Comparison of ENCODE assay signal across 29 cellular contexts in the genomic region with DNA sequence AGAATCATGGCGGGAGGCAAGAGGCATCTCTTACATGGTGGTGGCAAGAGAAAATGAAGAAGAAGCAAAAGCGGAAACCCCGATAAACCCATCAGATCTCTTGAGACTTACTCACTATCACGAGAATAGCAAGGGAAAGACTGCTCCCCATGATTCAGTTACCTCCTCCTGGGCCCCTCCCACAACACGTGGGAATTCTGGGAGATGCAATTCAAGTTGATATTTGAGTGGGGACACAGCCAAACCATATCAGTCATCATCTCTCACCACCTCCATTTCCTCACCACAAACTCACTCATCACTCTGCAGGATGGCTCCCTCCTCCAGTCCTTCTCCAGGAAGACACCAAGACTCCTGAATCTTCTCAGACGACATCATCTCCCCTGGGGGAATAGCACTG. TPM values are rescaled to one million over a fixed set of nuclear protein-coding genes. Genes with fewer than 3 reads are reported as not detected.
A peak's percentile ranks its signal among the peaks of the same experiment; 100 is the strongest.
DNase-seq lines count a peak whose midpoint lies in the region; ATAC-seq and TF ChIP-seq lines count a peak whose summit lies in the region.
"Had no signal": no experiment of that assay in that cellular context is flagged by ENCODE, and none has a peak within 500 bp of the region (broad histone marks: within the 10 kb centered on the region; RNA-seq: fewer than 3 reads in every experiment).

No MANE protein-coding gene starts in this region.

- no peak for TF ChIP-seq RAD21 in IMR-90 (IDR thresholded peaks at IDR 0.05; ENCODE audit: low read length)

- no peak overlapping the region for H2BK20ac ChIP-seq in IMR-90 (ENCODE audit: low read depth, low read length)

- no peak overlapping the region for H3K4me3 ChIP-seq in IMR-90 (ENCODE audit: insufficient read depth, low read depth, low read length)
- no peak overlapping the region for H3K4me3 ChIP-seq in astrocyte of the spinal cord (ENCODE audit: low read depth, low read length)
- H3K4me3 ChIP-seq in ovary, result no peak overlapping the region
- H3K4me3 ChIP-seq: BLaER1 treated with 17β-estradiol and CSF1 and Interleukin-3, amounts not matched to agents 10 nM and 100 nM; left lung; SK-N-MC; suprapubic skin had no signal

- H2BK15ac ChIP-seq in IMR-90 (ENCODE audit: low read depth, low read length), result no peak overlapping the region

- H2BK120ac ChIP-seq in IMR-90 (ENCODE audit: low read depth, low read length), result no peak overlapping the region

- no TSS peak for BruUV-seq in IMR-90 (replicated peaks; lab: Mats Ljungman, UMichigan)

- peaks cover 2% of the 10 kb centered on the region for H3K27me3 Mint-ChIP-seq in activated CD4-positive, alpha-beta memory T cell treated with anti-CD3 and anti-CD28 coated beads for 36 hours

- DNase-seq in Daoy (ENCODE audit: low read depth) (peak; percentile 27), IMR-90 (peak; percentile 12), astrocyte of the spinal cord (ENCODE audit: low read depth, low spot score) (peak; percentile 15), kidney tubule cell (ENCODE audit: low spot score) (peak; percentile 75), ovary (no peak), left cardiac atrium (no peak)
- DNase-seq in activated CD4-positive, alpha-beta memory T cell treated with anti-CD3 and anti-CD28 coated beads for 36 hours, result no peak
- DNase-seq: ACHN; activated naive CD4-positive, alpha-beta T cell treated with anti-CD3 and anti-CD28 coated beads, Interleukin-2, amount 10 ng/mL, durations not matched to agents 7 days and 5 days; activated T-cell treated with anti-CD3 and anti-CD28 coated beads, Interleukin-2, amount 50 U/mL, for 72 hours; amygdala; Calu3; central memory CD4-positive, alpha-beta T cell; left lung; naive thymus-derived CD8-positive, alpha-beta T cell; NCI-H1048; NCI-H187; NCI-H69; stimulated activated CD4-positive, alpha-beta T cell treated with anti-CD3 and anti-CD28 coated beads, Interleukin-2, amount 100 ng/mL, for 48 hours had no signal

- in situ Hi-C loops in IMR-90 (cut with MboI; ENCODE audit: low sequenced_read_pairs) (no loop called here), astrocyte of the spinal cord (cut with HindIII; ENCODE audit: low sequenced_read_pairs) (no loop called here)

- no peak overlapping the region for H4K5ac ChIP-seq in IMR-90 (ENCODE audit: low read depth, low read length)

- no peak overlapping the region for H3K4ac ChIP-seq in IMR-90 (ENCODE audit: low read depth, low read length)

- peaks cover 7% of the 10 kb centered on the region for H3K36me3 Mint-ChIP-seq in activated CD4-positive, alpha-beta memory T cell treated with anti-CD3 and anti-CD28 coated beads for 36 hours
- H3K36me3 Mint-ChIP-seq: activated naive CD4-positive, alpha-beta T cell treated with anti-CD3 and anti-CD28 coated beads, Interleukin-2, amount 10 ng/mL, durations not matched to agents 7 days and 5 days; stimulated activated effector memory CD8-positive, alpha-beta T cell treated with anti-CD3 and anti-CD28 coated beads, Interleukin-12 subunit alpha, Interleukin-12 subunit beta, amount 100 ng/mL, for 72 hours had no signal

- dilution Hi-C loops in IMR-90 (cut with HindIII; ENCODE audit: low sequenced_read_pairs, unreplicated experiment), result no loop called here

- H4K91ac ChIP-seq in IMR-90 (ENCODE audit: insufficient read depth, low read depth, low read length), result no peak overlapping the region

- no peaks in the 10 kb centered on the region for H3K9me1 ChIP-seq in IMR-90 (ENCODE audit: insufficient read depth, low read length)

- no peaks in the 10 kb centered on the region for H3K36me3 ChIP-seq in IMR-90 (ENCODE audit: control insufficient read depth, insufficient read depth, low read length)
- no peaks in the 10 kb centered on the region for H3K36me3 ChIP-seq in ovary
- H3K36me3 ChIP-seq: BLaER1 treated with 17β-estradiol and CSF1 and Interleukin-3, amounts not matched to agents 10 nM and 100 nM; left lung; suprapubic skin had no signal

- H3K79me1 ChIP-seq in IMR-90 (ENCODE audit: low read depth in 1 of 2, low read length in 2 of 2), result no peaks in the 10 kb centered on the region

- intact Hi-C loops in IMR-90 (cut with micrococcal nuclease), result no loop called here
- intact Hi-C loops in activated CD4-positive, alpha-beta memory T cell treated with anti-CD3 and anti-CD28 coated beads for 36 hours (cut with micrococcal nuclease), result no loop called here
- intact Hi-C loops in ovary (cut with DNase I), result no loop called here
- intact Hi-C loops in left cardiac atrium (cut with DNase I), result no loop called here

- no peak overlapping the region for H3K9ac ChIP-seq in IMR-90 (ENCODE audit: low read depth, low read length)
- H3K9ac ChIP-seq: BLaER1 treated with 17β-estradiol and CSF1 and Interleukin-3, amounts not matched to agents 10 nM and 100 nM had no signal

- no peak for ATAC-seq in IMR-90 (ENCODE audit: low read depth)
- ATAC-seq in left cardiac atrium, result no peak
- no peak for ATAC-seq in HG03196 (IDR thresholded peaks at IDR 0.05; ENCODE audit: unreplicated experiment)
- ATAC-seq: activated T-cell treated with anti-CD3 and anti-CD28 coated beads, Interleukin-2, amount 50 U/mL, for 72 hours; left lung; naive thymus-derived CD8-positive, alpha-beta T cell; stimulated activated effector memory CD8-positive, alpha-beta T cell treated with anti-CD3 and anti-CD28 coated beads, Interleukin-12 subunit alpha, Interleukin-12 subunit beta, amount 100 ng/mL, for 72 hours had no signal

- peaks cover 13% of the 10 kb centered on the region for H3K9me3 Mint-ChIP-seq in activated CD4-positive, alpha-beta memory T cell treated with anti-CD3 and anti-CD28 coated beads for 36 hours

- H3K27ac ChIP-seq in IMR-90 (ENCODE audit: insufficient read depth, low read length), result no peak overlapping the region
- H3K27ac ChIP-seq in ovary, result no peak overlapping the region
- H3K27ac ChIP-seq: BLaER1 treated with 17β-estradiol and CSF1 and Interleukin-3, amounts not matched to agents 10 nM and 100 nM; left lung; RWPE1; SK-N-MC; suprapubic skin had no signal

- POLR2A ChIA-PET in IMR-90 (lab: Charles Lee; ENCODE audit: unreplicated experiment), result interaction anchor here (0.5 kb wide), 1 partner anchor 43 kb away, joined by 3 read pairs; no protein-coding TSS in a partner anchor
- POLR2A ChIA-PET in activated CD4-positive, alpha-beta memory T cell treated with anti-CD3 and anti-CD28 coated beads for 36 hours (lab: Charles Lee), result no interaction called here

- no peaks in the 10 kb centered on the region for H3K4me1 Mint-ChIP-seq in activated CD4-positive, alpha-beta memory T cell treated with anti-CD3 and anti-CD28 coated beads for 36 hours (ENCODE audit: low read depth)

- no peak overlapping the region for H3K14ac ChIP-seq in IMR-90 (replicated peaks; ENCODE audit: low read depth, low read length)

- H2BK5ac ChIP-seq in IMR-90 (ENCODE audit: low read depth, low read length, poor library complexity, severe bottlenecking), result no peak overlapping the region

- no peak for TF ChIP-seq POLR2A in IMR-90 (IDR thresholded peaks at IDR 0.05; ENCODE audit: low read depth, low read length)
- TF ChIP-seq POLR2A in ovary (IDR thresholded peaks at IDR 0.05), result no peak

- no peak overlapping the region for H4K8ac ChIP-seq in IMR-90 (ENCODE audit: low read depth in 2 of 2, low read length in 2 of 2)

- H4K20me1 ChIP-seq in IMR-90 (ENCODE audit: insufficient read depth, low read length), result no peaks in the 10 kb centered on the region
- H4K20me1 ChIP-seq: BLaER1 treated with 17β-estradiol and CSF1 and Interleukin-3, amounts not matched to agents 10 nM and 100 nM had no signal

- no peak overlapping the region for H3K56ac ChIP-seq in IMR-90 (ENCODE audit: extremely low read depth, insufficient read depth, low read length)

- CTCF ChIA-PET in IMR-90 (lab: Yijun Ruan, JAX), result no interaction called here
- CTCF ChIA-PET in activated CD4-positive, alpha-beta memory T cell treated with anti-CD3 and anti-CD28 coated beads for 36 hours (lab: Charles Lee), result no interaction called here

- H3K4me3 Mint-ChIP-seq in activated CD4-positive, alpha-beta memory T cell treated with anti-CD3 and anti-CD28 coated beads for 36 hours, result no peak overlapping the region
- H3K4me3 Mint-ChIP-seq: activated naive CD4-positive, alpha-beta T cell treated with anti-CD3 and anti-CD28 coated beads, Interleukin-2, amount 10 ng/mL, durations not matched to agents 7 days and 5 days; activated T-cell treated with anti-CD3 and anti-CD28 coated beads, Interleukin-2, amount 50 U/mL, for 72 hours; mesothelial cell of epicardium; naive thymus-derived CD8-positive, alpha-beta T cell; stimulated activated effector memory CD8-positive, alpha-beta T cell treated with anti-CD3 and anti-CD28 coated beads, Interleukin-12 subunit alpha, Interleukin-12 subunit beta, amount 100 ng/mL, for 72 hours; T-helper 1 cell treated with Interleukin-12 subunit alpha and Interleukin-12 subunit beta and Interleukin-4 antibody, amounts not matched to agents 30 μg/mL and 1 μg/mL, for 36 hours had no signal

- 0 out of 2 replicates have a peak, but pooled peaks cover 2% of the 10 kb centered on the region for H3K9me3 ChIP-seq in IMR-90 (ENCODE audit: control insufficient read depth, insufficient read depth, low read length)
- no peaks in the 10 kb centered on the region for H3K9me3 ChIP-seq in ovary
- H3K9me3 ChIP-seq: suprapubic skin had no signal

- H3K27ac Mint-ChIP-seq in activated CD4-positive, alpha-beta memory T cell treated with anti-CD3 and anti-CD28 coated beads for 36 hours, result no peak overlapping the region
- H3K27ac Mint-ChIP-seq: activated naive CD4-positive, alpha-beta T cell treated with anti-CD3 and anti-CD28 coated beads, Interleukin-2, amount 10 ng/mL, durations not matched to agents 7 days and 5 days; activated T-cell treated with anti-CD3 and anti-CD28 coated beads, Interleukin-2, amount 50 U/mL, for 72 hours; mesothelial cell of epicardium; stimulated activated effector memory CD8-positive, alpha-beta T cell treated with anti-CD3 and anti-CD28 coated beads, Interleukin-12 subunit alpha, Interleukin-12 subunit beta, amount 100 ng/mL, for 72 hours; T-helper 1 cell treated with Interleukin-12 subunit alpha and Interleukin-12 subunit beta and Interleukin-4 antibody, amounts not matched to agents 30 μg/mL and 1 μg/mL, for 36 hours had no signal

- no peak overlapping the region for H3K18ac ChIP-seq in IMR-90 (ENCODE audit: low read depth, low read length)

- H3K4me1 ChIP-seq in IMR-90 (ENCODE audit: control insufficient read depth, insufficient read depth, low read length) (no peaks in the 10 kb centered on the region), ovary (ENCODE audit: insufficient read depth) (no peaks in the 10 kb centered on the region)
- H3K4me1 ChIP-seq: left lung, suprapubic skin had no signal

- 83% methylated on average over 1 of the region's 6 CpGs; no CpG with 5 or more reads in 1 of the 2 experiments for WGBS in IMR-90 (ENCODE audit: extremely low coverage in 2 of 2, insufficient read length in 1 of 2), 2 experiments
- 84 to 86% (median 85%) methylated on average over 6 of the region's 6 CpGs for WGBS in ovary, 3 donors

- no peak overlapping the region for H2AK5ac ChIP-seq in IMR-90 (ENCODE audit: low read depth, low read length)

- TF ChIP-seq EP300 in ovary (IDR thresholded peaks at IDR 0.05), result no peak

- H3K27me3 ChIP-seq in IMR-90 (ENCODE audit: control insufficient read depth, insufficient read depth, low read length) (peaks cover 19% of the 10 kb centered on the region), ovary (no peaks in the 10 kb centered on the region)
- H3K27me3 ChIP-seq: BLaER1 treated with 17β-estradiol and CSF1 and Interleukin-3, amounts not matched to agents 10 nM and 100 nM; left lung had no signal

- no peak overlapping the region for H3K23ac ChIP-seq in IMR-90 (ENCODE audit: low read depth, low read length)

- TF ChIP-seq CTCF in IMR-90 (conservative IDR thresholded peaks at IDR 0.05; ENCODE audit: low read depth, low read length) (no peak), astrocyte of the spinal cord (IDR thresholded peaks at IDR 0.05; ENCODE audit: low read depth, low read length) (no peak), ovary (IDR thresholded peaks at IDR 0.05) (no peak)

- H3K4me2 ChIP-seq in IMR-90 (ENCODE audit: low read depth, low read length), result no peak overlapping the region
- H3K4me2 ChIP-seq: BLaER1 treated with 17β-estradiol and CSF1 and Interleukin-3, amounts not matched to agents 10 nM and 100 nM had no signal

- peak overlapping the region; percentile 41 for H2AFZ ChIP-seq in IMR-90 (replicated peaks; ENCODE audit: low read length, poor library complexity)

- H2AK9ac ChIP-seq in IMR-90 (replicated peaks; ENCODE audit: low read depth, low read length, poor library complexity), result no peak overlapping the region

RNA-seq across cellular contexts. Expression of a gene that starts 25.8 kb away (rescaled TPM):
- total RNA-seq in Daoy (2014; rRNA removed; shearing (Covaris generic)), result 1.2 and 7.6 TPM in 2 replicates
- 0.28 TPM in 1 of 2 replicates, not detected in the other for total RNA-seq in IMR-90 (2012; rRNA removed)
- not detected in 2 replicates for polyA plus RNA-seq in IMR-90 (2012; rRNA removed)
- not detected in 2 replicates for polyA plus RNA-seq in IMR-90 (2012; cell fraction: cytosol; rRNA removed)
- polyA plus RNA-seq in IMR-90 (2012; cell fraction: nucleus; rRNA removed; ENCODE audit: low replicate concordance), result not detected in 2 replicates
- total RNA-seq in activated CD4-positive, alpha-beta memory T cell treated with anti-CD3 and anti-CD28 coated beads for 36 hours, result 1 to 10 TPM; 3.4 to 3.6 TPM
- total RNA-seq in ovary, result 10 to 100 TPM in 1 of 7 donors, 1 to 10 TPM in 6; 3.6 to 10.8 (median 4.6) TPM
- under 1 TPM; 0.80 to 0.98 TPM for polyA plus RNA-seq in ovary
- total RNA-seq in left cardiac atrium, result 1 to 10 TPM; 4.8 to 9.5 TPM
- total RNA-seq: dermis microvascular lymphatic vessel endothelial cell, endothelial cell of umbilical vein had no signal
- polyA plus RNA-seq: endothelial cell of umbilical vein had no signal

Comparison
In these comparisons a context has a peak if more than half of its experiments do, and no peak if none do; other contexts are left out.
1. DNase-seq: peak in Daoy (single experiment), IMR-90 (single experiment), astrocyte of the spinal cord (single experiment) and kidney tubule cell (single experiment); none in activated CD4-positive, alpha-beta memory T cell treated with anti-CD3 and anti-CD28 coated beads for 36 hours (single experiment), ovary (0 of 5) and left cardiac atrium (single experiment).